Comparison of ENCODE assay signal across 24 cellular contexts in the genomic region with DNA sequence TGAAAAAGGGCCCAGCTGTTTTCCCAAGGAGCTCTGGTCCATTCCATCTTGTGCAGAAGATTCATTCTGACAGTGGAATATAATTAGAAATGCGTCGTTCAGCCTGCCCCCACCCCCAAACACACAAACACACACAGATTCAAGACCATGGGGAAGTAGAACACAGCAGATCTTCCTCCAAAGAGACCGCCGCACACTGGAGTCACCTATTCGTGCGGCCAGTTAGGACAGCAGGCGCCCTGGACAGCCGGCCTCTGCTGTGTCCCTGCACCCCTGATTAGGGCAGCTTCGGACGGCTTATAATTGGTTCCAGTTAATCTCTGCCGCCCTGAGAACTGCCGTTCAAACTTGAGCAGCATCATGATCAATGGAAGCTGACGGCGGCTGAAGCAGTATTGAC.
"Had no signal": no experiment of that assay in that cellular context is flagged by ENCODE, and none has a peak within 500 bp of the region (broad histone marks: within the 10 kb centered on the region; RNA-seq: fewer than 3 reads in every experiment).

No MANE protein-coding gene starts in this region.

- H3K27ac ChIP-seq: colonic mucosa, epithelial cell of prostate, esophagus squamous epithelium, gastrocnemius medialis, heart left ventricle, hepatocyte, left ventricle myocardium inferior, lower lobe of right lung had no signal

- H3K9me3 ChIP-seq: colonic mucosa, esophagus squamous epithelium, gastrocnemius medialis, heart left ventricle, left ventricle myocardium inferior, lower lobe of right lung had no signal

- H3K27me3 Mint-ChIP-seq: effector memory CD8-positive, alpha-beta T cell had no signal

- H3K36me3 ChIP-seq: colonic mucosa, gastrocnemius medialis had no signal

- H3K4me3 ChIP-seq: colonic mucosa, esophagus squamous epithelium, gastrocnemius medialis, heart left ventricle, hepatocyte, left ventricle myocardium inferior, lower lobe of right lung had no signal

- DNase-seq: colonic mucosa; cortex of kidney; effector CD8-positive, alpha-beta T cell; effector memory CD8-positive, alpha-beta T cell; endodermal cell; erythroblast; esophagus squamous epithelium; foreskin fibroblast; foreskin melanocyte; gastrocnemius medialis; heart left ventricle; hypothalamus; immature natural killer cell; islet precursor cell; kidney; kidney glomerular epithelial cell; left colon; left ventricle myocardium inferior; lower lobe of right lung; mesenchymal stem cell; midbrain had no signal

- H3K27me3 ChIP-seq: colonic mucosa, esophagus squamous epithelium, gastrocnemius medialis, heart left ventricle, hepatocyte had no signal

- H3K27ac Mint-ChIP-seq: dendritic cell treated with granulocyte-macrophage colony-stimulating factor and Interleukin-4, amounts not matched to agents 40 ng/mL and 50 ng/mL, for 4 days; effector memory CD8-positive, alpha-beta T cell; endodermal cell; immature natural killer cell had no signal

- H3K9me3 Mint-ChIP-seq: dendritic cell treated with granulocyte-macrophage colony-stimulating factor and Interleukin-4, amounts not matched to agents 40 ng/mL and 50 ng/mL, for 4 days; effector memory CD8-positive, alpha-beta T cell; endodermal cell; immature natural killer cell had no signal

- H3K4me1 ChIP-seq: colonic mucosa, heart left ventricle, left ventricle myocardium inferior, lower lobe of right lung had no signal

- H3K4me3 Mint-ChIP-seq: dendritic cell treated with granulocyte-macrophage colony-stimulating factor and Interleukin-4, amounts not matched to agents 40 ng/mL and 50 ng/mL, for 4 days; effector memory CD8-positive, alpha-beta T cell; endodermal cell; immature natural killer cell had no signal
